In the genomic region with DNA sequence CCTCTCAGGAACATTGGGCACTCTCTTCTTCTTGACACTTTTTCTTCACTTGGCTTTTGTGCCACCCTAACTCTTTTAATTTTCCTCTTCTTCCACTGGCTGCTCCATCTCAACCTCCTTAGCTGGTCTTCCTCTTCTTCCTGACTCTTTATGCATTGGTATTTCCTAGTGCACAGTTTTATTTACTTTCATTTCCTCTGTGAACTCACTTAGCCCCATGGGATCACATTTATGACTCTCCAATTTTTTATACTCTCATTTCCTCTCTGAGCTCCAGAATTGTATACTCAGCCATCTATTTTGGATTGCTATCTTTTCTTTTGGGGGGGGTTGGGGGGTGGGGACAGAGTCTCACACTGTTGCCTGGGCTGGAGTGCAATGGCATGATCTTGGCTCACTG, we compare ENCODE assay signal across 15 cellular contexts. TPM values are rescaled to one million over a fixed set of nuclear protein-coding genes. Genes with fewer than 3 reads are reported as not detected.
A peak's percentile ranks its signal among the peaks of the same experiment; 100 is the strongest.
DNase-seq lines count a peak whose midpoint lies in the region; ATAC-seq and TF ChIP-seq lines count a peak whose summit lies in the region.
"Had no signal": no experiment of that assay in that cellular context is flagged by ENCODE, and none has a peak within 500 bp of the region (broad histone marks: within the 10 kb centered on the region; RNA-seq: fewer than 3 reads in every experiment).

No MANE protein-coding gene starts in this region.

- no peak overlapping the region for H3K9ac ChIP-seq in BLaER1
- no peak overlapping the region for H3K9ac ChIP-seq in smooth muscle cell (ENCODE audit: low read depth)

- POLR2A ChIA-PET in OCI-LY7 (lab: Charles Lee): no interaction called here
- POLR2A ChIA-PET in activated CD8-positive, alpha-beta T cell treated with anti-CD3 and anti-CD28 coated beads, Interleukin-2, amount 10 ng/mL, durations not matched to agents 7 days and 5 days (lab: Charles Lee): no interaction called here

- H2AFZ ChIP-seq in OCI-LY7 (ENCODE audit: low read length) (no peak overlapping the region), smooth muscle cell (ENCODE audit: low read depth) (no peak overlapping the region)

- DNase-seq in MV-4-11 (lab: John Stamatoyannopoulos, UW) (peak; percentile 31), OCI-LY7 (ENCODE audit: low spot score) (peak; percentile 7), smooth muscle cell (lab: John Stamatoyannopoulos, UW; ENCODE audit: unreplicated experiment) (no peak), Right ventricle myocardium superior (no peak)
- no peak for DNase-seq in stimulated activated naive B cell treated with anti-CD40 and anti-IgM and Interleukin-4, amounts not matched to agents 10 μg/mL and 1 μg/mL and 100 μg/mL, for 72 hours
- DNase-seq in activated CD8-positive, alpha-beta T cell treated with anti-CD3 and anti-CD28 coated beads, Interleukin-2, amount 10 ng/mL, durations not matched to agents 7 days and 5 days: no peak
- DNase-seq: 8988T; AML-193; C1 segment of cervical spinal cord; CD4-positive, alpha-beta T cell; DND-41; GDM1; HCEC 1CT; HFFc6 had no signal

- H3K9me2 ChIP-seq in OCI-LY7 (ENCODE audit: insufficient read depth, low read length): no peaks in the 10 kb centered on the region

- no peaks in the 10 kb centered on the region for H4K20me1 ChIP-seq in BLaER1
- no peaks in the 10 kb centered on the region for H4K20me1 ChIP-seq in OCI-LY7 (ENCODE audit: insufficient read depth, low read length)
- no peaks in the 10 kb centered on the region for H4K20me1 ChIP-seq in smooth muscle cell (ENCODE audit: low read depth)

- H3K27me3 ChIP-seq in BLaER1 (no peaks in the 10 kb centered on the region), smooth muscle cell (ENCODE audit: low read depth) (no peaks in the 10 kb centered on the region)

- intact Hi-C loops in OCI-LY7 (cut with micrococcal nuclease; ENCODE audit: unreplicated experiment) (no loop called here), Right ventricle myocardium superior (cut with DNase I) (no loop called here)

- peaks cover 3 to 6% of the 10 kb centered on the region in 2 donors for H3K4me1 Mint-ChIP-seq in stimulated activated naive B cell treated with anti-CD40 and anti-IgM and Interleukin-4, amounts not matched to agents 10 μg/mL and 1 μg/mL and 100 μg/mL, for 72 hours
- H3K4me1 Mint-ChIP-seq in activated CD8-positive, alpha-beta T cell treated with anti-CD3 and anti-CD28 coated beads, Interleukin-2, amount 10 ng/mL, durations not matched to agents 7 days and 5 days (ENCODE audit: low read depth): no peaks in the 10 kb centered on the region

- H3K27ac ChIP-seq in BLaER1 (no peak overlapping the region), OCI-LY7 (ENCODE audit: low read depth, low read length, poor library complexity, severe bottlenecking) (no peak overlapping the region), smooth muscle cell (ENCODE audit: low read depth) (no peak overlapping the region)

- H3K36me3 ChIP-seq in BLaER1: no peaks in the 10 kb centered on the region
- no peaks in the 10 kb centered on the region for H3K36me3 ChIP-seq in OCI-LY7 (ENCODE audit: insufficient read depth, low read length)
- H3K36me3 ChIP-seq in smooth muscle cell (ENCODE audit: low read depth): no peaks in the 10 kb centered on the region

- no peak overlapping the region for H3K4me3 Mint-ChIP-seq in stimulated activated naive B cell treated with anti-CD40 and anti-IgM and Interleukin-4, amounts not matched to agents 10 μg/mL and 1 μg/mL and 100 μg/mL, for 72 hours
- no peak overlapping the region for H3K4me3 Mint-ChIP-seq in activated CD8-positive, alpha-beta T cell treated with anti-CD3 and anti-CD28 coated beads, Interleukin-2, amount 10 ng/mL, durations not matched to agents 7 days and 5 days
- H3K4me3 Mint-ChIP-seq: CD4-positive, alpha-beta T cell; HFFc6 had no signal

- H3K79me2 ChIP-seq in OCI-LY7 (ENCODE audit: insufficient read depth, low read depth, low read length): no peaks in the 10 kb centered on the region
- H3K79me2 ChIP-seq in smooth muscle cell (ENCODE audit: low read depth): no peaks in the 10 kb centered on the region

- no peak overlapping the region for H3K27ac Mint-ChIP-seq in stimulated activated naive B cell treated with anti-CD40 and anti-IgM and Interleukin-4, amounts not matched to agents 10 μg/mL and 1 μg/mL and 100 μg/mL, for 72 hours
- H3K27ac Mint-ChIP-seq in activated CD8-positive, alpha-beta T cell treated with anti-CD3 and anti-CD28 coated beads, Interleukin-2, amount 10 ng/mL, durations not matched to agents 7 days and 5 days: no peak overlapping the region
- H3K27ac Mint-ChIP-seq: CD4-positive, alpha-beta T cell; HFFc6 had no signal

- H3K27me3 Mint-ChIP-seq in stimulated activated naive B cell treated with anti-CD40 and anti-IgM and Interleukin-4, amounts not matched to agents 10 μg/mL and 1 μg/mL and 100 μg/mL, for 72 hours: peaks cover 10 to 14% of the 10 kb centered on the region in 2 donors
- no peaks in the 10 kb centered on the region for H3K27me3 Mint-ChIP-seq in activated CD8-positive, alpha-beta T cell treated with anti-CD3 and anti-CD28 coated beads, Interleukin-2, amount 10 ng/mL, durations not matched to agents 7 days and 5 days (ENCODE audit: low read depth)
- H3K27me3 Mint-ChIP-seq: CD4-positive, alpha-beta T cell had no signal

- no TSS peak for BruUV-seq in OCI-LY7 (replicated peaks; lab: Mats Ljungman, UMichigan)

- CTCF ChIA-PET in OCI-LY7 (lab: Charles Lee; ENCODE audit: unreplicated experiment): no interaction called here
- CTCF ChIA-PET in activated CD8-positive, alpha-beta T cell treated with anti-CD3 and anti-CD28 coated beads, Interleukin-2, amount 10 ng/mL, durations not matched to agents 7 days and 5 days (lab: Charles Lee): no interaction called here

- H3K9me3 ChIP-seq in BLaER1 (no peaks in the 10 kb centered on the region), OCI-LY7 (ENCODE audit: low read length) (no peaks in the 10 kb centered on the region), smooth muscle cell (replicated peaks; ENCODE audit: low read depth) (no peaks in the 10 kb centered on the region)

- H3K36me3 Mint-ChIP-seq in stimulated activated naive B cell treated with anti-CD40 and anti-IgM and Interleukin-4, amounts not matched to agents 10 μg/mL and 1 μg/mL and 100 μg/mL, for 72 hours: no peaks in the 10 kb centered on the region
- H3K36me3 Mint-ChIP-seq in activated CD8-positive, alpha-beta T cell treated with anti-CD3 and anti-CD28 coated beads, Interleukin-2, amount 10 ng/mL, durations not matched to agents 7 days and 5 days (ENCODE audit: low read depth): no peaks in the 10 kb centered on the region

- no peaks in the 10 kb centered on the region for H3F3A ChIP-seq in smooth muscle cell (ENCODE audit: low read depth)

- H3K4me2 ChIP-seq in BLaER1: peak overlapping the region; percentile 47
- 0 out of 2 replicates have a peak overlapping the region, but pooled peaks have one; percentile 13 for H3K4me2 ChIP-seq in OCI-LY7 (ENCODE audit: low read length)
- H3K4me2 ChIP-seq in smooth muscle cell: no peak overlapping the region

- H3K9me3 Mint-ChIP-seq in stimulated activated naive B cell treated with anti-CD40 and anti-IgM and Interleukin-4, amounts not matched to agents 10 μg/mL and 1 μg/mL and 100 μg/mL, for 72 hours: no peaks in the 10 kb centered on the region
- H3K9me3 Mint-ChIP-seq in activated CD8-positive, alpha-beta T cell treated with anti-CD3 and anti-CD28 coated beads, Interleukin-2, amount 10 ng/mL, durations not matched to agents 7 days and 5 days (ENCODE audit: insufficient read depth): no peaks in the 10 kb centered on the region
- H3K9me3 Mint-ChIP-seq: CD4-positive, alpha-beta T cell had no signal

- no peak overlapping the region for H3K4me3 ChIP-seq in BLaER1
- H3K4me3 ChIP-seq in OCI-LY7 (ENCODE audit: low read depth, low read length, poor library complexity, severe bottlenecking): no peak overlapping the region
- no peak overlapping the region for H3K4me3 ChIP-seq in smooth muscle cell

- TF ChIP-seq CTCF in OCI-LY7 (conservative IDR thresholded peaks at IDR 0.05; ENCODE audit: low read length): no peak
- no peak for TF ChIP-seq CTCF in smooth muscle cell (IDR thresholded peaks at IDR 0.05; ENCODE audit: borderline replicate concordance, insufficient read depth, poor library complexity, severe bottlenecking)

- ATAC-seq in stimulated activated naive B cell treated with anti-CD40 and anti-IgM and Interleukin-4, amounts not matched to agents 10 μg/mL and 1 μg/mL and 100 μg/mL, for 72 hours (replicated peaks): peak; percentile 33 to 55
- no peak for ATAC-seq in activated CD8-positive, alpha-beta T cell treated with anti-CD3 and anti-CD28 coated beads, Interleukin-2, amount 10 ng/mL, durations not matched to agents 7 days and 5 days
- no peak for ATAC-seq in Right ventricle myocardium superior (ENCODE audit: poor library complexity)

- H3K4me1 ChIP-seq in BLaER1 (peaks cover 35% of the 10 kb centered on the region), OCI-LY7 (ENCODE audit: insufficient read depth, low read length, poor library complexity, severe bottlenecking) (peaks cover 6% of the 10 kb centered on the region), smooth muscle cell (ENCODE audit: low read depth) (no peaks in the 10 kb centered on the region)

RNA-seq across cellular contexts. Expression of gene LARGE1, which starts 38.5 kb away (rescaled TPM):
- total RNA-seq in OCI-LY7 (2014; rRNA removed; shearing (Covaris generic)): 31.9 and 39.2 TPM in 2 replicates
- total RNA-seq in OCI-LY7 (2022) (31.5 and 36.3 TPM in 2 replicates), smooth muscle cell (17.1 and 18.0 TPM in 2 replicates), Right ventricle myocardium superior (140 TPM)
- 8.9 and 11.9 TPM in 2 replicates for polyA plus RNA-seq in smooth muscle cell
- total RNA-seq in activated CD8-positive, alpha-beta T cell treated with anti-CD3 and anti-CD28 coated beads, Interleukin-2, amount 10 ng/mL, durations not matched to agents 7 days and 5 days: under 1 TPM; 0.18 to 0.58 TPM

Comparison
In these comparisons a context has a peak if more than half of its experiments do, and no peak if none do; other contexts are left out.
1. DNase-seq: peak in MV-4-11 (single experiment) and OCI-LY7 (single experiment); none in stimulated activated naive B cell treated with anti-CD40 and anti-IgM and Interleukin-4, amounts not matched to agents 10 μg/mL and 1 μg/mL and 100 μg/mL, for 72 hours (single experiment), smooth muscle cell (single experiment), activated CD8-positive, alpha-beta T cell treated with anti-CD3 and anti-CD28 coated beads, Interleukin-2, amount 10 ng/mL, durations not matched to agents 7 days and 5 days (single experiment) and Right ventricle myocardium superior (single experiment).
2. ATAC-seq: peak in stimulated activated naive B cell treated with anti-CD40 and anti-IgM and Interleukin-4, amounts not matched to agents 10 μg/mL and 1 μg/mL and 100 μg/mL, for 72 hours (2 of 2); none in activated CD8-positive, alpha-beta T cell treated with anti-CD3 and anti-CD28 coated beads, Interleukin-2, amount 10 ng/mL, durations not matched to agents 7 days and 5 days (single experiment) and Right ventricle myocardium superior (single experiment).
3. RNA of gene LARGE1, which starts 38.5 kb away (total RNA-seq): 140 TPM in Right ventricle myocardium superior (single experiment), 31.5 to 39.2 TPM in OCI-LY7 and 17.1 to 18.0 TPM in smooth muscle cell; 0.18 to 0.58 TPM in activated CD8-positive, alpha-beta T cell treated with anti-CD3 and anti-CD28 coated beads, Interleukin-2, amount 10 ng/mL, durations not matched to agents 7 days and 5 days; every median in the first group is over 10 times any median in the second.